ENCODE assay signal across 15 cellular contexts in genomic region chr10:22478555-22479334, GRCh38.
"Had no signal": no experiment of that assay in that cellular context is flagged by ENCODE, and none has a peak within 500 bp of the region (broad histone marks: within the 10 kb centered on the region; RNA-seq: fewer than 3 reads in every experiment).

No MANE protein-coding gene starts in this region.

- H3K36me3 ChIP-seq: esophagus squamous epithelium, neural progenitor cell, stomach, tibial nerve had no signal

- H3K4me1 ChIP-seq: parathyroid adenoma had no signal

- H3K4me3 ChIP-seq: esophagus squamous epithelium, stomach, tibial nerve had no signal

- H3K9me3 Mint-ChIP-seq: activated naive CD4-positive, alpha-beta T cell treated with anti-CD3 and anti-CD28 coated beads, Interleukin-2, amount 50 U/mL, for 72 hours; neural progenitor cell had no signal

- H3K4me3 Mint-ChIP-seq: T-helper 17 cell had no signal

- H3K79me2 ChIP-seq: parathyroid adenoma had no signal

- ATAC-seq: activated naive CD4-positive, alpha-beta T cell treated with anti-CD3 and anti-CD28 coated beads, Interleukin-2, amount 50 U/mL, for 72 hours; SK-N-SH treated with all-trans-retinoic acid at 6 μM for 48 hours; T-helper 17 cell had no signal

- H3K36me3 Mint-ChIP-seq: neural progenitor cell had no signal

- H3K27ac Mint-ChIP-seq: activated naive CD4-positive, alpha-beta T cell treated with anti-CD3 and anti-CD28 coated beads, Interleukin-2, amount 50 U/mL, for 72 hours; neural progenitor cell; T-helper 17 cell had no signal

- H3K9me3 ChIP-seq: esophagus squamous epithelium, stomach, tibial nerve had no signal

- FAIRE-seq: small intestine, TTC549 had no signal

- H2AFZ ChIP-seq: parathyroid adenoma had no signal

- H3K9ac ChIP-seq: neural progenitor cell, parathyroid adenoma had no signal

- DNase-seq: activated CD4-positive, alpha-beta T cell treated with anti-CD3 and anti-CD28 coated beads, Interleukin-2, amount 50 U/mL, for 1 hour; activated CD4-positive, CD25-positive, alpha-beta regulatory T cell; activated effector memory CD4-positive, alpha-beta T cell treated with Interleukin-2 at 50 U/mL for 16 hours; activated T-cell treated with anti-CD3 and anti-CD28 coated beads for 4 hours; amniotic stem cell; esophagus squamous epithelium; small intestine; stomach; T-helper 17 cell had no signal

- H3K27ac ChIP-seq: esophagus squamous epithelium, neural progenitor cell, parathyroid adenoma, stomach, tibial nerve had no signal
